Comparison of ENCODE assay signal across 24 cellular contexts in genomic region chr17:6525731-6526130, GRCh38. TPM values are rescaled to one million over a fixed set of nuclear protein-coding genes. Genes with fewer than 3 reads are reported as not detected.
DNase-seq lines count a peak whose midpoint lies in the region; FAIRE-seq and TF ChIP-seq lines count a peak whose summit lies in the region.
"Had no signal": no experiment of that assay in that cellular context is flagged by ENCODE, and none has a peak within 500 bp of the region (broad histone marks: within the 10 kb centered on the region; RNA-seq: fewer than 3 reads in every experiment).

No MANE protein-coding gene starts in this region.

- peaks cover 13% of the 10 kb centered on the region for H3K36me3 ChIP-seq in bronchial epithelial cell (ENCODE audit: control insufficient read depth, insufficient read depth, low read length)
- H3K36me3 ChIP-seq: BLaER1 treated with 17β-estradiol and CSF1 and Interleukin-3, amounts not matched to agents 10 nM and 100 nM had no signal

- H3K27ac Mint-ChIP-seq in H9 (no peak overlapping the region), MCF 10A (ENCODE audit: low read depth, unreplicated experiment) (no peak overlapping the region), glutamatergic neuron (ENCODE audit: unreplicated experiment) (no peak overlapping the region)
- H3K27ac Mint-ChIP-seq: B cell; CD4-positive, alpha-beta T cell; CD8-positive, alpha-beta T cell had no signal

- H3K9ac ChIP-seq in H9 (ENCODE audit: extremely low read depth, insufficient read length, low read length), result no peak overlapping the region
- H3K9ac ChIP-seq: BLaER1 treated with 17β-estradiol and CSF1 and Interleukin-3, amounts not matched to agents 10 nM and 100 nM had no signal

- H3K36me3 Mint-ChIP-seq in H9 (ENCODE audit: insufficient read depth in 1 of 3, low read depth in 3 of 3), result peaks cover 0 to 2% (median 2%) of the 10 kb centered on the region in 3 experiments; a peak in 4 of 7 replicates
- peaks cover 25% of the 10 kb centered on the region for H3K36me3 Mint-ChIP-seq in MCF 10A (ENCODE audit: insufficient read depth, unreplicated experiment)
- peaks cover 10% of the 10 kb centered on the region for H3K36me3 Mint-ChIP-seq in glutamatergic neuron (ENCODE audit: unreplicated experiment)
- H3K36me3 Mint-ChIP-seq: CD8-positive, alpha-beta T cell had no signal

- H3K18ac ChIP-seq in H9 (ENCODE audit: insufficient read length, low read depth, low read length), result no peak overlapping the region

- no peak for TF ChIP-seq POLR2A in erythroblast (IDR thresholded peaks at IDR 0.05; ENCODE audit: low read length)

- H3K23me2 ChIP-seq in H9 (ENCODE audit: insufficient read length, low read depth, low read length, poor library complexity, severe bottlenecking), result no peaks in the 10 kb centered on the region

- WGBS in H9 (ENCODE audit: extremely low coverage, insufficient read length, low lambda C conversion rate), result no CpG with 5 or more reads among the region's 2 CpGs

- H3K4me3 Mint-ChIP-seq in H9 (no peak overlapping the region), MCF 10A (ENCODE audit: unreplicated experiment) (no peak overlapping the region), glutamatergic neuron (ENCODE audit: unreplicated experiment) (no peak overlapping the region)
- H3K4me3 Mint-ChIP-seq: B cell; CD4-positive, alpha-beta T cell; CD8-positive, alpha-beta T cell had no signal

- H3K9me3 ChIP-seq in H9 (ENCODE audit: control insufficient read depth, low read depth, low read length), result no peaks in the 10 kb centered on the region
- H3K9me3 ChIP-seq: A549; BLaER1 treated with 17β-estradiol and CSF1 and Interleukin-3, amounts not matched to agents 10 nM and 100 nM; Caco-2 had no signal

- H3K27me3 ChIP-seq in H9 (ENCODE audit: insufficient read depth, low read length) (no peaks in the 10 kb centered on the region), bronchial epithelial cell (ENCODE audit: control insufficient read depth, insufficient read depth, low read length) (no peaks in the 10 kb centered on the region)
- H3K27me3 ChIP-seq: BLaER1 treated with 17β-estradiol and CSF1 and Interleukin-3, amounts not matched to agents 10 nM and 100 nM had no signal

- DNase-seq in DMS53 (lab: John Stamatoyannopoulos, UW) (peak; percentile 29), DMS53 treated with DMSO at 0.1 percent for 48 hours (lab: John Stamatoyannopoulos, UW; ENCODE audit: unreplicated experiment) (no peak), H9 (peak; percentile 4), NCI-H226 (peak; percentile 17), bronchial epithelial cell (ENCODE audit: low read depth) (no peak), MCF 10A (ENCODE audit: unreplicated experiment) (no peak), glutamatergic neuron (no peak), erythroblast (lab: John Stamatoyannopoulos, UW) (no peak)
- DNase-seq: AML-193; Caco-2; Calu3; CD8-positive, alpha-beta T cell; DMS79 treated with DMSO at 0.1 percent for 48 hours; GF-D8 had no signal

- no peak overlapping the region for H2BK5ac ChIP-seq in H9 (ENCODE audit: insufficient read length, low read length)

- intact Hi-C loops in MCF 10A (cut with micrococcal nuclease), result no loop called here

- H2BK12ac ChIP-seq in H9 (ENCODE audit: insufficient read length, low read depth, low read length), result no peak overlapping the region

- H4K20me1 ChIP-seq in H9 (ENCODE audit: control insufficient read depth, insufficient read depth, insufficient read length), result peaks cover 2% of the 10 kb centered on the region
- H4K20me1 ChIP-seq: BLaER1 treated with 17β-estradiol and CSF1 and Interleukin-3, amounts not matched to agents 10 nM and 100 nM had no signal

- H3K27ac ChIP-seq in H9 (ENCODE audit: insufficient read length, low read depth, low read length), result no peak overlapping the region
- H3K27ac ChIP-seq: 22Rv1; BLaER1 treated with 17β-estradiol and CSF1 and Interleukin-3, amounts not matched to agents 10 nM and 100 nM; C4-2B had no signal

- H3T11ph ChIP-seq in H9 (ENCODE audit: low read length), result no peak overlapping the region

- H3K4me1 ChIP-seq in H9 (ENCODE audit: insufficient read depth, low read length), result peaks cover 7% of the 10 kb centered on the region; the same call in 1 of the 2 replicates
- H3K4me1 ChIP-seq: Caco-2 had no signal

- POLR2A ChIA-PET in MCF 10A (lab: Yijun Ruan, JAX), result interaction anchor here (2.8 to 3.3 kb wide), 2 partner anchors 12 to 26 kb away, joined by 8 to 23 read pairs; no protein-coding TSS in a partner anchor

- FAIRE-seq in bronchial epithelial cell (lab: Jason Lieb, UNC), result peak; percentile 68
- FAIRE-seq: D721Med, G401.6, GM12891, GM19239 had no signal

- H3K4me3 ChIP-seq in bronchial epithelial cell (ENCODE audit: low read depth, low read length), result no peak overlapping the region
- H3K4me3 ChIP-seq: A549; BLaER1 treated with 17β-estradiol and CSF1 and Interleukin-3, amounts not matched to agents 10 nM and 100 nM had no signal

- no peak overlapping the region for H3K4ac ChIP-seq in H9 (ENCODE audit: low read depth, low read length)

- no peak overlapping the region for H3K14ac ChIP-seq in H9 (ENCODE audit: insufficient read depth, low read length)

- H3K4me1 Mint-ChIP-seq in H9 (peaks cover 23 to 28% of the 10 kb centered on the region in 2 experiments), MCF 10A (ENCODE audit: insufficient read depth, unreplicated experiment) (peaks cover 33% of the 10 kb centered on the region), glutamatergic neuron (ENCODE audit: low read depth, unreplicated experiment) (no peaks in the 10 kb centered on the region)
- H3K4me1 Mint-ChIP-seq: B cell had no signal

- H3K79me2 ChIP-seq in H9 (ENCODE audit: insufficient read depth, low read length), result no peaks in the 10 kb centered on the region

- H3K79me1 ChIP-seq in H9 (ENCODE audit: insufficient read depth, low read depth, low read length, poor library complexity, severe bottlenecking), result no peaks in the 10 kb centered on the region

- H4K8ac ChIP-seq in H9 (replicated peaks; ENCODE audit: insufficient read length, low read depth, low read length), result no peak overlapping the region

- no peak overlapping the region for H2AFZ ChIP-seq in H9 (ENCODE audit: low read length)

- H2BK15ac ChIP-seq in H9 (ENCODE audit: low read depth, low read length), result no peak overlapping the region

- H3K4me2 ChIP-seq in H9 (ENCODE audit: insufficient read depth, insufficient read length, low read length), result no peak overlapping the region
- H3K4me2 ChIP-seq: A549; BLaER1 treated with 17β-estradiol and CSF1 and Interleukin-3, amounts not matched to agents 10 nM and 100 nM had no signal

- no peak overlapping the region for H4K5ac ChIP-seq in H9 (ENCODE audit: insufficient read length, low read depth, low read length)

- no peak overlapping the region for H3K56ac ChIP-seq in H9 (ENCODE audit: insufficient read length, low read depth, low read length)

- no peak overlapping the region for H4K91ac ChIP-seq in H9 (ENCODE audit: insufficient read length, low read depth, low read length)

- H2AK5ac ChIP-seq in H9 (ENCODE audit: insufficient read length, low read length), result no peak overlapping the region

- H2BK120ac ChIP-seq in H9 (ENCODE audit: low read depth, low read length, poor library complexity, severe bottlenecking), result no peak overlapping the region

- CTCF ChIA-PET in MCF 10A (lab: Yijun Ruan, JAX), result interaction anchor here (1.7 kb wide), 1 partner anchor 53 kb away, joined by 4 read pairs; no protein-coding TSS in a partner anchor

- no peak for TF ChIP-seq CTCF in H9 (conservative IDR thresholded peaks at IDR 0.05)
- no peak for TF ChIP-seq CTCF in bronchial epithelial cell (IDR thresholded peaks at IDR 0.05; ENCODE audit: insufficient read depth, low read length, severe bottlenecking)
- TF ChIP-seq CTCF in MCF 10A (IDR thresholded peaks at IDR 0.05; ENCODE audit: unreplicated experiment), result no peak
- TF ChIP-seq CTCF in glutamatergic neuron (IDR thresholded peaks at IDR 0.05; ENCODE audit: partially characterized antibody, unreplicated experiment), result no peak

- H2BK20ac ChIP-seq in H9 (ENCODE audit: low read depth, low read length, poor library complexity, severe bottlenecking), result no peak overlapping the region

- H3K9me3 Mint-ChIP-seq in H9 (peaks cover 0 to 2% of the 10 kb centered on the region in 2 experiments; a peak in 2 of 5 replicates), MCF 10A (ENCODE audit: unreplicated experiment) (no peaks in the 10 kb centered on the region), glutamatergic neuron (ENCODE audit: unreplicated experiment) (no peaks in the 10 kb centered on the region)
- H3K9me3 Mint-ChIP-seq: CD4-positive, alpha-beta T cell; CD8-positive, alpha-beta T cell had no signal

- no peak overlapping the region for H3K23ac ChIP-seq in H9 (ENCODE audit: insufficient read length, low read depth, low read length)

- H3K27me3 Mint-ChIP-seq in H9 (ENCODE audit: low read depth) (no peaks in the 10 kb centered on the region; the same call in 1 of the 2 replicates), MCF 10A (ENCODE audit: insufficient read depth, unreplicated experiment) (no peaks in the 10 kb centered on the region), glutamatergic neuron (ENCODE audit: unreplicated experiment) (peaks cover 2% of the 10 kb centered on the region)
- H3K27me3 Mint-ChIP-seq: B cell; CD4-positive, alpha-beta T cell had no signal

- BruUV-seq in MCF 10A (replicated peaks; lab: Mats Ljungman, UMichigan), result no TSS peak

RNA-seq across cellular contexts. Expression of gene PITPNM3, which starts 30.6 kb away (rescaled TPM):
- total RNA-seq in H9 (2021) (2.7 and 3.4 TPM in 2 replicates), bronchial epithelial cell (25.0 and 42.9 TPM in 2 replicates), MCF 10A (2022) (22.8 and 30.6 TPM in 2 replicates), glutamatergic neuron (ENCODE audit: unreplicated experiment) (1.4 TPM)

Comparison
In these comparisons a context has a peak if more than half of its experiments do, and no peak if none do; other contexts are left out.
1. DNase-seq: peak in DMS53 (single experiment), H9 (single experiment) and NCI-H226 (single experiment); none in DMS53 treated with DMSO at 0.1 percent for 48 hours (single experiment), bronchial epithelial cell (single experiment), MCF 10A (single experiment), glutamatergic neuron (single experiment) and erythroblast (0 of 2).